In genomic region chr6:109456283-109456583, GRCh38 we compare ENCODE assay signal across 8 cellular contexts. TPM values are rescaled to one million over a fixed set of nuclear protein-coding genes. Genes with fewer than 3 reads are reported as not detected.
DNase-seq lines count a peak whose midpoint lies in the region; ATAC-seq and TF ChIP-seq lines count a peak whose summit lies in the region.

No MANE protein-coding gene starts in this region.

- ATAC-seq in HG03108 (IDR thresholded peaks at IDR 0.05; ENCODE audit: unreplicated experiment) = no peak

- H3K27ac Mint-ChIP-seq in activated naive CD4-positive, alpha-beta T cell treated with anti-CD3 and anti-CD28 coated beads, Interleukin-2, amount 50 U/mL, for 24 hours = no peak overlapping the region

- H3K9me3 ChIP-seq in mononuclear cell (ENCODE audit: low read depth, low read length) (no peaks in the 10 kb centered on the region), uterus (no peaks in the 10 kb centered on the region)

- H3K36me3 Mint-ChIP-seq in activated naive CD4-positive, alpha-beta T cell treated with anti-CD3 and anti-CD28 coated beads, Interleukin-2, amount 50 U/mL, for 24 hours = peaks cover 5% of the 10 kb centered on the region

- H3K36me3 ChIP-seq in uterus = no peaks in the 10 kb centered on the region

- intact Hi-C loops in uterus (cut with DNase I; ENCODE audit: low total_unique reads) = loop anchor here (10.0 kb wide), 1 partner anchor 71 kb away; the partner anchor contains the start of gene CD164

- peak overlapping the region; percentile 80 to 82 for H3K27ac ChIP-seq in uterus

- H3K4me1 Mint-ChIP-seq in activated naive CD4-positive, alpha-beta T cell treated with anti-CD3 and anti-CD28 coated beads, Interleukin-2, amount 50 U/mL, for 24 hours = peaks cover 61% of the 10 kb centered on the region

- H3K4me3 Mint-ChIP-seq in activated naive CD4-positive, alpha-beta T cell treated with anti-CD3 and anti-CD28 coated beads, Interleukin-2, amount 50 U/mL, for 24 hours = peak overlapping the region; percentile 51

- no peak for DNase-seq in activated naive CD4-positive, alpha-beta T cell treated with Interleukin-2 at 50 U/mL for 16 hours
- no peak for DNase-seq in choroid plexus epithelial cell (ENCODE audit: low read depth)
- no peak for DNase-seq in uterus
- no peak for DNase-seq in midbrain (lab: John Stamatoyannopoulos, UW)
- no peak for DNase-seq in activated CD4-positive, alpha-beta T cell treated with anti-CD3 and anti-CD28 coated beads for 48 hours

- TF ChIP-seq CTCF in choroid plexus epithelial cell (conservative IDR thresholded peaks at IDR 0.05; ENCODE audit: low read depth, low read length) (no peak), uterus (IDR thresholded peaks at IDR 0.05) (no peak)

- no peaks in the 10 kb centered on the region for H3K27me3 Mint-ChIP-seq in activated naive CD4-positive, alpha-beta T cell treated with anti-CD3 and anti-CD28 coated beads, Interleukin-2, amount 50 U/mL, for 24 hours

- H3K9me3 Mint-ChIP-seq in activated naive CD4-positive, alpha-beta T cell treated with anti-CD3 and anti-CD28 coated beads, Interleukin-2, amount 50 U/mL, for 24 hours = no peaks in the 10 kb centered on the region

- peak overlapping the region; percentile 84 for H3K4me3 ChIP-seq in choroid plexus epithelial cell (ENCODE audit: low read depth, low read length)
- peak overlapping the region; percentile 89 for H3K4me3 ChIP-seq in mononuclear cell (ENCODE audit: low read length)
- H3K4me3 ChIP-seq in uterus = peak overlapping the region; percentile 75 to 77

- no peak for TF ChIP-seq POLR2A in uterus (IDR thresholded peaks at IDR 0.05)

- H3K27me3 ChIP-seq in mononuclear cell (ENCODE audit: insufficient read depth, low read length) = no peaks in the 10 kb centered on the region
- H3K27me3 ChIP-seq in uterus = no peaks in the 10 kb centered on the region

- peaks cover 63% of the 10 kb centered on the region for H3K4me1 ChIP-seq in mononuclear cell (ENCODE audit: insufficient read depth, low read length)
- H3K4me1 ChIP-seq in uterus = no peaks in the 10 kb centered on the region

RNA-seq across cellular contexts. Expression of gene MICAL1, which starts 0.7 kb away (rescaled TPM):
- 44.4 TPM for total RNA-seq in mononuclear cell
- total RNA-seq in uterus = 10 to 100 TPM; 27.2 to 46.1 (median 36.2) TPM

RNA-seq across cellular contexts. Expression of gene SMPD2, which starts 15.7 kb away (rescaled TPM):
- 22.5 TPM for total RNA-seq in mononuclear cell
- 10 to 100 TPM in 2 of 4 donors, 1 to 10 TPM in 2; 2.8 to 16.3 (median 8.5) TPM for total RNA-seq in uterus

RNA-seq across cellular contexts. Expression of gene PPIL6, which starts 15.8 kb away (rescaled TPM):
- 1.9 TPM for total RNA-seq in mononuclear cell
- total RNA-seq in uterus = 10 to 100 TPM in 1 of 4 donors, 1 to 10 TPM in 2, under 1 TPM in 1; 0.59 to 18.0 (median 4.6) TPM

RNA-seq across cellular contexts. Expression of gene ZBTB24, which starts 26.8 kb away (rescaled TPM):
- total RNA-seq in mononuclear cell (13.4 TPM), uterus (10 to 100 TPM in 2 of 4 donors, 1 to 10 TPM in 2; 4.4 to 12.6 (median 9.0) TPM)
